In the genomic region with DNA sequence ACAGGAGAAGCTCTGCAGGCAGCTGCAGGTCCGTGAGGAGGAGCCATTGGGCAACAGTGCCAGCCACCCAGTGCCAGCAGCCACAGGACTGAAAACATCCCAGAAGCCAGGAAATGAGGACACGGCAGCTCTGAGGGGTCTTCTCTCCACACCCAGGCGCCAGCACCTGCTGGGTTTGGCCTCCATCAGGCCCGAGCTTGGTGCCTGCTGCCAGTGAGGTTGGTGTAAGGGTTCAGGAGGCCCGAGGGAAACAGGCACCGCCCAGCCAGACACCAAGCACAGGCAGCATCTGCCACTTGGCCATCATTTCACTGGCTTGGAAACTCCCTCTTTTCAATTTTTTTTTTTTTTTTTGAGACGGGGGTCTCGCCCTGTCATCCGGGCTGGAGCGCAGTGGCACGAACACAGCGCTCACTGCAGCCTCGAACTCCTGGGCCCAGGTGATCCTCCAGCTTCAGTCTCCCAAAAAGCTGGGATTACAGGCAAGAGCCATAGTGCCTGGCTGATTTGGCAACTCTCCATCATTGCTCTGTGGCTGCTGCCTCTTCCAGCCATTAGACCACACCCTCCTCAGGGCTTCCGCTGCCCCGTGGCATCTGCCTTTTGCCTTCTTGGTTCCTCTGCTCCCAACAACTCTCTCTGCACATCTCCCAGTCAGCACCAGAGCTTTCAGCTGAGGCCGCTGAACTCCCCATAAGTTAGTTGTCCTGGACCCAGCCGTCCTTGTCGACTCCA, we compare ENCODE assay signal across 21 cellular contexts. TPM values are rescaled to one million over a fixed set of nuclear protein-coding genes. Genes with fewer than 3 reads are reported as not detected.
DNase-seq lines count a peak whose midpoint lies in the region; TF ChIP-seq lines count a peak whose summit lies in the region.
"Had no signal": no experiment of that assay in that cellular context is flagged by ENCODE, and none has a peak within 500 bp of the region (broad histone marks: within the 10 kb centered on the region; RNA-seq: fewer than 3 reads in every experiment).

No MANE protein-coding gene starts in this region.

- H4K20me1 ChIP-seq in neural progenitor cell (ENCODE audit: low read depth) = no peaks in the 10 kb centered on the region

- H3K27me3 Mint-ChIP-seq in HFFc6 (ENCODE audit: insufficient read depth) (peaks cover 23% of the 10 kb centered on the region), neural progenitor cell (ENCODE audit: insufficient read depth, low read depth) (no peaks in the 10 kb centered on the region)

- H3K9me3 Mint-ChIP-seq in HFFc6 = no peaks in the 10 kb centered on the region
- no peaks in the 10 kb centered on the region for H3K9me3 Mint-ChIP-seq in neural progenitor cell
- H3K9me3 Mint-ChIP-seq: T-helper 1 cell treated with Interleukin-12 subunit alpha and Interleukin-12 subunit beta and Interleukin-4 antibody, amounts not matched to agents 30 μg/mL and 1 μg/mL, for 36 hours; type B pancreatic cell; WTC11 had no signal

- TF ChIP-seq CTCF in HFFc6 (IDR thresholded peaks at IDR 0.05) (no peak), neural progenitor cell (IDR thresholded peaks at IDR 0.05) (no peak)

- H3F3A ChIP-seq in neural progenitor cell (ENCODE audit: low read depth) = no peaks in the 10 kb centered on the region

- DNase-seq in NCI-H524 (lab: John Stamatoyannopoulos, UW) (peak; percentile 14 to 23), NCI-H524 treated with DMSO at 0.1 percent for 48 hours (lab: John Stamatoyannopoulos, UW) (no peak), HFFc6 (peak; percentile 8), cerebellar cortex (ENCODE audit: low spot score) (peak; percentile 13), neural progenitor cell (ENCODE audit: low spot score) (no peak), hypothalamus (lab: John Stamatoyannopoulos, UW) (no peak), NCI-H146 (lab: John Stamatoyannopoulos, UW) (no peak), HT-29 (ENCODE audit: low spot score) (no peak)
- DNase-seq: activated effector memory CD4-positive, alpha-beta T cell treated with Interleukin-2 at 50 U/mL for 16 hours; head of caudate nucleus; KBM-7; NCI-H1417; NCI-H510A; stimulated activated naive CD4-positive, alpha-beta T cell treated with Interleukin-2 at 50 U/mL for 16 hours had no signal

- no peaks in the 10 kb centered on the region for H3K9me3 ChIP-seq in neural progenitor cell (ENCODE audit: low read depth)
- H3K9me3 ChIP-seq: A549 had no signal

- H2AFZ ChIP-seq in neural progenitor cell (replicated peaks) = no peak overlapping the region
- H2AFZ ChIP-seq: parathyroid adenoma had no signal

- no peaks in the 10 kb centered on the region for H3K36me3 Mint-ChIP-seq in HFFc6 (ENCODE audit: low read depth)
- no peaks in the 10 kb centered on the region for H3K36me3 Mint-ChIP-seq in neural progenitor cell
- H3K36me3 Mint-ChIP-seq: type B pancreatic cell, WTC11 had no signal

- H3K4me3 Mint-ChIP-seq in HFFc6 = no peak overlapping the region
- H3K4me3 Mint-ChIP-seq in neural progenitor cell = no peak overlapping the region
- H3K4me3 Mint-ChIP-seq: T-helper 1 cell treated with Interleukin-12 subunit alpha and Interleukin-12 subunit beta and Interleukin-4 antibody, amounts not matched to agents 30 μg/mL and 1 μg/mL, for 36 hours; type B pancreatic cell; WTC11 had no signal

- H3K27me3 ChIP-seq in neural progenitor cell = no peaks in the 10 kb centered on the region

- H3K27ac ChIP-seq in neural progenitor cell = no peak overlapping the region
- H3K27ac ChIP-seq: A549, parathyroid adenoma had no signal

- H3K4me2 ChIP-seq in neural progenitor cell = no peak overlapping the region
- H3K4me2 ChIP-seq: A549, smooth muscle cell had no signal

- H3K27ac Mint-ChIP-seq in HFFc6 (no peak overlapping the region), neural progenitor cell (peak overlapping the region; percentile 94)
- H3K27ac Mint-ChIP-seq: T-helper 1 cell treated with Interleukin-12 subunit alpha and Interleukin-12 subunit beta and Interleukin-4 antibody, amounts not matched to agents 30 μg/mL and 1 μg/mL, for 36 hours; type B pancreatic cell; WTC11 had no signal

- H3K9ac ChIP-seq in neural progenitor cell = no peak overlapping the region
- H3K9ac ChIP-seq: parathyroid adenoma had no signal

- no peaks in the 10 kb centered on the region for H3K4me1 ChIP-seq in neural progenitor cell
- H3K4me1 ChIP-seq: A549, parathyroid adenoma had no signal

- H3K4me3 ChIP-seq in neural progenitor cell = no peak overlapping the region
- H3K4me3 ChIP-seq: A549, smooth muscle cell had no signal

- H3K4me1 Mint-ChIP-seq in HFFc6 (ENCODE audit: low read depth) = peaks cover 11% of the 10 kb centered on the region; the same call in 1 of the 2 replicates
- H3K4me1 Mint-ChIP-seq in neural progenitor cell = peaks cover 21% of the 10 kb centered on the region
- H3K4me1 Mint-ChIP-seq: WTC11 had no signal

- no peaks in the 10 kb centered on the region for H3K36me3 ChIP-seq in neural progenitor cell

- H3K79me2 ChIP-seq in neural progenitor cell (ENCODE audit: low read depth) = no peaks in the 10 kb centered on the region
- H3K79me2 ChIP-seq: parathyroid adenoma had no signal

RNA-seq across cellular contexts. Expression of gene ITIH3, which starts 1.5 kb away (rescaled TPM):
- total RNA-seq in HFFc6 (2021; fragmentation: NEBNext Ultra II Directional; extraction: Animal tissue kit (Norgen Biotek cat#: 25700)) = 1 to 10 TPM in 1 of 6 experiments, under 1 TPM in 5; 0.59 to 1.3 (median 0.70) TPM
- not detected in 2 replicates for total RNA-seq in neural progenitor cell (ENCODE audit: low replicate concordance)
- total RNA-seq in HT-29 (2014; rRNA removed; shearing (Covaris generic)) = not detected in 2 replicates
- total RNA-seq: kidney epithelial cell, smooth muscle cell had no signal

RNA-seq across cellular contexts. Expression of gene ITIH1, which starts 15.7 kb away (rescaled TPM):
- total RNA-seq in HFFc6 (2021; fragmentation: NEBNext Ultra II Directional; extraction: Animal tissue kit (Norgen Biotek cat#: 25700)) = not detected
- not detected in 2 replicates for total RNA-seq in neural progenitor cell (ENCODE audit: low replicate concordance)
- total RNA-seq in HT-29 (2014; rRNA removed; shearing (Covaris generic)) = 0.08 TPM in 1 of 2 replicates, not detected in the other
- total RNA-seq: kidney epithelial cell, smooth muscle cell had no signal

RNA-seq across cellular contexts. Expression of gene NEK4, which starts 22.4 kb away (rescaled TPM):
- 10 to 100 TPM; 19.9 to 25.0 (median 21.7) TPM for total RNA-seq in HFFc6 (2021; fragmentation: NEBNext Ultra II Directional; extraction: Animal tissue kit (Norgen Biotek cat#: 25700))
- total RNA-seq in neural progenitor cell (ENCODE audit: low replicate concordance) = 41.8 and 42.0 TPM in 2 replicates
- 14.6 and 15.6 TPM in 2 replicates for total RNA-seq in HT-29 (2014; rRNA removed; shearing (Covaris generic))

RNA-seq across cellular contexts. Expression of gene ITIH4, which starts 37.3 kb away (rescaled TPM):
- total RNA-seq in HFFc6 (2021; fragmentation: NEBNext Ultra II Directional; extraction: Animal tissue kit (Norgen Biotek cat#: 25700)) = 1 to 10 TPM in 2 of 6 experiments, under 1 TPM in 4; 0.55 to 2.4 (median 0.79) TPM
- 1.1 and 2.4 TPM in 2 replicates for total RNA-seq in neural progenitor cell (ENCODE audit: low replicate concordance)
- 0.08 TPM in 1 of 2 replicates, not detected in the other for total RNA-seq in HT-29 (2014; rRNA removed; shearing (Covaris generic))

RNA-seq across cellular contexts. Expression of gene MUSTN1, which starts 41.7 kb away (rescaled TPM):
- total RNA-seq in HFFc6 (2021; fragmentation: NEBNext Ultra II Directional; extraction: Animal tissue kit (Norgen Biotek cat#: 25700)) = under 1 TPM in 1 of 6 experiments, not detected in 5; 0.39 TPM
- 2.0 and 10.8 TPM in 2 replicates for total RNA-seq in neural progenitor cell (ENCODE audit: low replicate concordance)
- total RNA-seq in HT-29 (2014; rRNA removed; shearing (Covaris generic)) = not detected in 2 replicates
- total RNA-seq: kidney epithelial cell had no signal

Comparison
In these comparisons a context has a peak if more than half of its experiments do, and no peak if none do; other contexts are left out.
1. DNase-seq: peak in NCI-H524 (2 of 2), HFFc6 (single experiment) and cerebellar cortex (single experiment); none in NCI-H524 treated with DMSO at 0.1 percent for 48 hours (single experiment), neural progenitor cell (single experiment), hypothalamus (0 of 51), NCI-H146 (single experiment) and HT-29 (single experiment).